17 cellular contexts compared by ENCODE assay signal in the genomic region with DNA sequence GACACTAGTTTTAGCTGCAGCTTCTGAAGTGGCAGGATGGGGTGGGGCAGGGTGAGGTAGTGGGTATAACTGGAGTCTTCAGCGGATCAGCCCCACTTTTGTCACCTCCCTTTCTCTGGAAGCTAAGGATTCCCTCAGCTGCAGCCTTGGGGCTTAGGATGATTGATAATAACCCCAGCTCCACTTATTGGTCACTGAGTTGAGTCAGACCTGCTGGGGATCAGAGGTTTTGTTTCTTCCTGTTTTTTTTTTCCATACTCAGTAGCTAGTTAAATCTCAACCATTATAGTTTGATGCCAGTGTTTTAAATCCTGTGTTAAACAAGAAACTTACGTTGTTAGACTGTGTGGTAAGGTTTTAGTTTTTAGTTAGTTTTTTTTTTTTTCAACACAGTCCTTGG. TPM values are rescaled to one million over a fixed set of nuclear protein-coding genes. Genes with fewer than 3 reads are reported as not detected.
DNase-seq lines count a peak whose midpoint lies in the region; ATAC-seq and TF ChIP-seq lines count a peak whose summit lies in the region.
"Had no signal": no experiment of that assay in that cellular context is flagged by ENCODE, and none has a peak within 500 bp of the region (broad histone marks: within the 10 kb centered on the region; RNA-seq: fewer than 3 reads in every experiment).

No MANE protein-coding gene starts in this region.

- in situ Hi-C loops in IMR-90 (cut with MboI; ENCODE audit: low sequenced_read_pairs) = no loop called here

- H3K14ac ChIP-seq in IMR-90 (replicated peaks; ENCODE audit: low read depth, low read length) = 0 out of 2 replicates have a peak overlapping the region, but pooled peaks have one; percentile 19
- no peak overlapping the region for H3K14ac ChIP-seq in mesenchymal stem cell (ENCODE audit: low read length in 2 of 2)

- H3K18ac ChIP-seq in IMR-90 (ENCODE audit: low read depth, low read length) (no peak overlapping the region), mesenchymal stem cell (ENCODE audit: low read depth in 1 of 2, low read length in 2 of 2) (no peak overlapping the region)

- H3K4ac ChIP-seq in IMR-90 (ENCODE audit: low read depth, low read length) (no peak overlapping the region), mesenchymal stem cell (ENCODE audit: low read depth in 1 of 2, low read length in 2 of 2) (no peak overlapping the region)

- H3K9ac ChIP-seq in IMR-90 (ENCODE audit: low read depth, low read length) = no peak overlapping the region
- peak overlapping the region; percentile 49 for H3K9ac ChIP-seq in mesenchymal stem cell (ENCODE audit: low read length)

- no peaks in the 10 kb centered on the region for H3K9me3 ChIP-seq in IMR-90 (ENCODE audit: control insufficient read depth, insufficient read depth, low read length)
- no peaks in the 10 kb centered on the region for H3K9me3 ChIP-seq in adrenal gland (replicated peaks in 1 of 3)
- no peaks in the 10 kb centered on the region for H3K9me3 ChIP-seq in mesenchymal stem cell (ENCODE audit: control insufficient read depth, low read length)
- H3K9me3 ChIP-seq in thyroid gland = no peaks in the 10 kb centered on the region
- H3K9me3 ChIP-seq: upper lobe of right lung had no signal

- POLR2A ChIA-PET in IMR-90 (lab: Charles Lee; ENCODE audit: unreplicated experiment) = no interaction called here

- dilution Hi-C loops in IMR-90 (cut with HindIII; ENCODE audit: low sequenced_read_pairs, unreplicated experiment) = no loop called here

- no peak overlapping the region for H2AK9ac ChIP-seq in IMR-90 (replicated peaks; ENCODE audit: low read depth, low read length, poor library complexity)

- DNase-seq in AG08395 (ENCODE audit: low spot score) (peak; percentile 49), IMR-90 (peak; percentile 76), adrenal gland (peak in 6 of 7 donors; percentile 38 to 64 (median 52)), mesenchymal stem cell (peak; percentile 81), thyroid gland (no peak)
- DNase-seq in activated CD4-positive, alpha-beta T cell treated with anti-CD3 and anti-CD28 coated beads for 48 hours = no peak
- no peak for DNase-seq in stimulated activated CD4-positive, alpha-beta T cell treated with anti-CD3 and anti-CD28 coated beads, Interleukin-12 subunit alpha, Interleukin-12 subunit beta, amount 100 ng/mL, for 4 hours
- DNase-seq in activated CD4-positive, alpha-beta T cell treated with anti-CD3 and anti-CD28 coated beads, Interleukin-2, amount 50 U/mL, for 48 hours = no peak
- DNase-seq: activated naive CD8-positive, alpha-beta T cell treated with anti-CD3 and anti-CD28 coated beads for 36 hours; AML-193; DND-41; KBM-7; kidney; NCI-H2171 treated with DMSO at 0.1 percent for 48 hours; upper lobe of right lung had no signal

- ATAC-seq in IMR-90 (ENCODE audit: low read depth) = peak; percentile 60
- ATAC-seq: Panc1, upper lobe of right lung had no signal

- no peak overlapping the region for H3K56ac ChIP-seq in IMR-90 (ENCODE audit: extremely low read depth, insufficient read depth, low read length)

- H3K27ac ChIP-seq in IMR-90 (ENCODE audit: insufficient read depth, low read length) = no peak overlapping the region
- peak overlapping the region in 4 of 5 donors; percentile 15 to 54 (median 43) for H3K27ac ChIP-seq in adrenal gland
- H3K27ac ChIP-seq in mesenchymal stem cell (ENCODE audit: low read length, poor library complexity, severe bottlenecking) = no peak overlapping the region
- H3K27ac ChIP-seq in thyroid gland = no peak overlapping the region
- H3K27ac ChIP-seq: upper lobe of right lung had no signal

- H2BK20ac ChIP-seq in IMR-90 (ENCODE audit: low read depth, low read length) = no peak overlapping the region

- H3K4me3 ChIP-seq in IMR-90 (ENCODE audit: insufficient read depth, low read depth, low read length) (no peak overlapping the region), adrenal gland (peak overlapping the region in 1 of 4 donors; percentile 18), mesenchymal stem cell (ENCODE audit: insufficient read depth in 1 of 2, low read depth in 1 of 2, low read length in 2 of 2) (peak overlapping the region in 1 of 2 experiments; percentile 1), thyroid gland (replicated peaks in 1 of 3) (no peak overlapping the region)
- H3K4me3 ChIP-seq: upper lobe of right lung had no signal

- H3K27me3 ChIP-seq in IMR-90 (ENCODE audit: control insufficient read depth, insufficient read depth, low read length) = no peaks in the 10 kb centered on the region
- H3K27me3 ChIP-seq in adrenal gland = no peaks in the 10 kb centered on the region
- H3K27me3 ChIP-seq in mesenchymal stem cell (ENCODE audit: control insufficient read depth in 1 of 2, insufficient read depth in 1 of 2, low read length in 2 of 2) = no peaks in the 10 kb centered on the region
- no peaks in the 10 kb centered on the region for H3K27me3 ChIP-seq in thyroid gland
- H3K27me3 ChIP-seq: upper lobe of right lung had no signal

- H3K36me3 ChIP-seq in IMR-90 (ENCODE audit: control insufficient read depth, insufficient read depth, low read length) = no peaks in the 10 kb centered on the region
- no peaks in the 10 kb centered on the region for H3K36me3 ChIP-seq in adrenal gland (replicated peaks in 1 of 2)
- peaks cover 0 to 37% of the 10 kb centered on the region in 2 experiments for H3K36me3 ChIP-seq in mesenchymal stem cell (ENCODE audit: control insufficient read depth in 1 of 2, insufficient read depth in 2 of 2, low read depth in 1 of 2, low read length in 2 of 2)
- no peaks in the 10 kb centered on the region for H3K36me3 ChIP-seq in thyroid gland
- H3K36me3 ChIP-seq: upper lobe of right lung had no signal

- CTCF ChIA-PET in IMR-90 (lab: Yijun Ruan, JAX) = interaction anchor here (0.6 kb wide), 1 partner anchor 147 kb away, joined by 4 read pairs; no protein-coding TSS in a partner anchor

- H2BK120ac ChIP-seq in IMR-90 (ENCODE audit: low read depth, low read length) = no peak overlapping the region
- H2BK120ac ChIP-seq in mesenchymal stem cell (ENCODE audit: low read depth, low read length) = no peak overlapping the region

- H2AK5ac ChIP-seq in IMR-90 (ENCODE audit: low read depth, low read length) = no peak overlapping the region
- H2AK5ac ChIP-seq in mesenchymal stem cell (ENCODE audit: low read length, severe bottlenecking) = no peak overlapping the region

- H3K4me1 ChIP-seq in IMR-90 (ENCODE audit: control insufficient read depth, insufficient read depth, low read length) (peaks cover 7% of the 10 kb centered on the region), adrenal gland (replicated peaks in 1 of 2) (peaks cover 19 to 37% of the 10 kb centered on the region in 2 donors), mesenchymal stem cell (ENCODE audit: control insufficient read depth, insufficient read depth, low read depth, low read length) (peaks cover 8% of the 10 kb centered on the region), thyroid gland (peaks cover 22 to 42% of the 10 kb centered on the region in 2 donors)

- TF ChIP-seq RAD21 in IMR-90 (IDR thresholded peaks at IDR 0.05; ENCODE audit: low read length) = no peak

- H4K5ac ChIP-seq in IMR-90 (ENCODE audit: low read depth, low read length) = no peak overlapping the region

- WGBS in IMR-90 (ENCODE audit: extremely low coverage in 2 of 2, insufficient read length in 1 of 2), 2 experiments = no CpG with 5 or more reads among the region's 2 CpGs
- WGBS in adrenal gland, 4 donors = 26 to 42% (median 32%) methylated on average over 2 of the region's 2 CpGs
- 77% methylated on average over 1 of the region's 2 CpGs for WGBS in mesenchymal stem cell
- WGBS in thyroid gland, 2 donors = 80 to 81% methylated on average over 2 of the region's 2 CpGs

- peaks cover 79% of the 10 kb centered on the region for H4K20me1 ChIP-seq in IMR-90 (ENCODE audit: insufficient read depth, low read length)

- TF ChIP-seq POLR2A in IMR-90 (IDR thresholded peaks at IDR 0.05; ENCODE audit: low read depth, low read length) (no peak), adrenal gland (IDR thresholded peaks at IDR 0.05) (no peak), thyroid gland (IDR thresholded peaks at IDR 0.05) (no peak)

- H4K91ac ChIP-seq in IMR-90 (ENCODE audit: insufficient read depth, low read depth, low read length) = no peak overlapping the region
- no peak overlapping the region for H4K91ac ChIP-seq in mesenchymal stem cell (ENCODE audit: low read length)

- H3K79me1 ChIP-seq in IMR-90 (ENCODE audit: low read depth in 1 of 2, low read length in 2 of 2) (peaks cover 17 to 68% of the 10 kb centered on the region in 2 experiments; a peak in 3 of 4 replicates), mesenchymal stem cell (replicated peaks; ENCODE audit: low read length, poor library complexity, severe bottlenecking) (peaks cover 2% of the 10 kb centered on the region)

- H2AFZ ChIP-seq in IMR-90 (replicated peaks; ENCODE audit: low read length, poor library complexity) = no peak overlapping the region
- no peak overlapping the region for H2AFZ ChIP-seq in mesenchymal stem cell (ENCODE audit: low read depth, low read length)

- H3K23ac ChIP-seq in IMR-90 (ENCODE audit: low read depth, low read length) (no peak overlapping the region), mesenchymal stem cell (ENCODE audit: low read length in 2 of 2) (no peak overlapping the region)

- H3K4me2 ChIP-seq in IMR-90 (ENCODE audit: low read depth, low read length) (no peak overlapping the region), mesenchymal stem cell (ENCODE audit: low read length, poor library complexity, severe bottlenecking) (no peak overlapping the region)

- H4K8ac ChIP-seq in IMR-90 (ENCODE audit: low read depth in 2 of 2, low read length in 2 of 2) (no peak overlapping the region), mesenchymal stem cell (ENCODE audit: low read length) (no peak overlapping the region)

- H2BK15ac ChIP-seq in IMR-90 (ENCODE audit: low read depth, low read length) (no peak overlapping the region), mesenchymal stem cell (ENCODE audit: low read depth, poor library complexity, severe bottlenecking) (no peak overlapping the region)

- no peak overlapping the region for H2BK5ac ChIP-seq in IMR-90 (ENCODE audit: low read depth, low read length, poor library complexity, severe bottlenecking)
- H2BK5ac ChIP-seq in mesenchymal stem cell (ENCODE audit: low read depth, low read length, poor library complexity, severe bottlenecking) = no peak overlapping the region

- intact Hi-C loops in IMR-90 (cut with micrococcal nuclease) (no loop called here), adrenal gland (cut with DNase I) (no loop called here), thyroid gland (cut with DNase I) (no loop called here)

- no peak overlapping the region for H2BK12ac ChIP-seq in mesenchymal stem cell (ENCODE audit: low read length in 2 of 2)

- TF ChIP-seq CTCF in IMR-90 (conservative IDR thresholded peaks at IDR 0.05; ENCODE audit: low read depth, low read length) = no peak
- TF ChIP-seq CTCF in adrenal gland (IDR thresholded peaks at IDR 0.05) = no peak
- no peak for TF ChIP-seq CTCF in thyroid gland (IDR thresholded peaks at IDR 0.05)

- H3K9me1 ChIP-seq in IMR-90 (ENCODE audit: insufficient read depth, low read length) = peaks cover 12% of the 10 kb centered on the region

- no TSS peak for BruUV-seq in IMR-90 (replicated peaks; lab: Mats Ljungman, UMichigan)

RNA-seq across cellular contexts. Expression of a gene that starts 57.2 kb away (rescaled TPM):
- total RNA-seq in IMR-90 (2012; rRNA removed) = 361 and 394 TPM in 2 replicates
- 223 and 249 TPM in 2 replicates for polyA plus RNA-seq in IMR-90 (2012; rRNA removed)
- polyA plus RNA-seq in IMR-90 (2012; cell fraction: cytosol; rRNA removed) = 90.5 and 125 TPM in 2 replicates
- 105 and 251 TPM in 2 replicates for polyA plus RNA-seq in IMR-90 (2012; cell fraction: nucleus; rRNA removed; ENCODE audit: low replicate concordance)
- total RNA-seq in adrenal gland = 100 to 1,000 TPM in 2 of 8 donors, 10 to 100 TPM in 6; 65.3 to 110 (median 82.8) TPM
- 10 to 100 TPM; 12.3 to 49.8 (median 17.5) TPM for polyA plus RNA-seq in adrenal gland
- polyA plus RNA-seq in mesenchymal stem cell (2013, experiment 1 of 2) = 334 TPM
- polyA plus RNA-seq in mesenchymal stem cell (2013, experiment 2 of 2) = 324 TPM
- 100 to 1,000 TPM; 150 to 213 (median 174) TPM for total RNA-seq in thyroid gland
- total RNA-seq: T-helper 2 cell treated with Interferon-gamma antibody and Interleukin-4, amounts not matched to agents 100 ng/mL and 5 ng/mL, for 36 hours had no signal

Comparison
In these comparisons a context has a peak if more than half of its experiments do, and no peak if none do; other contexts are left out.
1. DNase-seq: peak in AG08395 (single experiment), IMR-90 (single experiment), adrenal gland (6 of 7) and mesenchymal stem cell (single experiment); none in thyroid gland (0 of 2), activated CD4-positive, alpha-beta T cell treated with anti-CD3 and anti-CD28 coated beads for 48 hours (single experiment), stimulated activated CD4-positive, alpha-beta T cell treated with anti-CD3 and anti-CD28 coated beads, Interleukin-12 subunit alpha, Interleukin-12 subunit beta, amount 100 ng/mL, for 4 hours (single experiment) and activated CD4-positive, alpha-beta T cell treated with anti-CD3 and anti-CD28 coated beads, Interleukin-2, amount 50 U/mL, for 48 hours (0 of 2).
2. H3K27ac ChIP-seq: peak in adrenal gland (4 of 5); none in IMR-90 (single experiment), mesenchymal stem cell (single experiment) and thyroid gland (0 of 3).